Comparison of ENCODE assay signal across 8 cellular contexts in genomic region chr3:52897130-52898109, GRCh38. TPM values are rescaled to one million over a fixed set of nuclear protein-coding genes. Genes with fewer than 3 reads are reported as not detected.
A peak's percentile ranks its signal among the peaks of the same experiment; 100 is the strongest.
DNase-seq lines count a peak whose midpoint lies in the region; ATAC-seq and TF ChIP-seq lines count a peak whose summit lies in the region.

TSS of gene STIMATE (minus strand) at chr3:52897548. CDS start at chr3:52897450, 98 bp downstream.

- no peaks in the 10 kb centered on the region for H3K9me3 Mint-ChIP-seq in activated T-helper 17 cell treated with anti-CD3 and anti-CD28 coated beads, Interleukin-2, amount 50 U/mL, for 72 hours
- H3K9me3 Mint-ChIP-seq in natural killer cell, result no peaks in the 10 kb centered on the region

- CTCF ChIA-PET in RWPE1 (lab: Yijun Ruan, JAX), result interaction anchor here (0.6 kb wide), 1 partner anchor 126 kb away, joined by 4 read pairs; no protein-coding TSS in a partner anchor

- POLR2A ChIA-PET in RWPE1 (lab: Yijun Ruan, JAX; ENCODE audit: low non-redundant PET), result no interaction called here

- peak within 1 kb of the TSS; percentile 90 for H3K4me3 ChIP-seq in DOHH2 (ENCODE audit: low read length)

- H3K27me3 Mint-ChIP-seq in activated T-helper 17 cell treated with anti-CD3 and anti-CD28 coated beads, Interleukin-2, amount 50 U/mL, for 72 hours, result no peaks in the 10 kb centered on the region
- no peaks in the 10 kb centered on the region for H3K27me3 Mint-ChIP-seq in natural killer cell (ENCODE audit: low read depth in 2 of 2)

- intact Hi-C loops in natural killer cell (cut with micrococcal nuclease), result no loop called here

- peaks cover 49% of the 10 kb centered on the region for H3K4me1 ChIP-seq in DOHH2 (ENCODE audit: control insufficient read depth, low read length)

- H3K36me3 Mint-ChIP-seq in activated T-helper 17 cell treated with anti-CD3 and anti-CD28 coated beads, Interleukin-2, amount 50 U/mL, for 72 hours (ENCODE audit: low read depth), result peaks cover 11% of the 10 kb centered on the region
- H3K36me3 Mint-ChIP-seq in natural killer cell, result no peaks in the 10 kb centered on the region

- peaks cover 43% of the 10 kb centered on the region for H3K79me2 ChIP-seq in DOHH2 (ENCODE audit: control insufficient read depth, low read length)

- H3F3A ChIP-seq in DOHH2 (ENCODE audit: control insufficient read depth, insufficient read depth), result peaks cover 4% of the 10 kb centered on the region; the same call in 1 of the 2 replicates

- peaks cover 3% of the 10 kb centered on the region for H3K36me3 ChIP-seq in DOHH2 (ENCODE audit: control insufficient read depth, low read length)

- peak; percentile 89 for ATAC-seq in GM21737 (IDR thresholded peaks at IDR 0.05; ENCODE audit: unreplicated experiment)
- ATAC-seq in activated T-helper 17 cell treated with anti-CD3 and anti-CD28 coated beads, Interleukin-2, amount 50 U/mL, for 72 hours (replicated peaks), result peak; percentile 84
- ATAC-seq in natural killer cell, result peak; percentile 94 to 96 (median 96)

- peak within 1 kb of the TSS; percentile 24; the same call in 1 of the 2 replicates for H3K27ac ChIP-seq in DOHH2 (ENCODE audit: low read depth, low read length)
- H3K27ac ChIP-seq in RWPE1, result peak within 1 kb of the TSS; percentile 53

- TF ChIP-seq CTCF in DOHH2 (IDR thresholded peaks at IDR 0.05; ENCODE audit: low read depth, low read length, poor library complexity, severe bottlenecking) (no peak), RWPE1 (conservative IDR thresholded peaks at IDR 0.05; ENCODE audit: low read depth) (no peak), natural killer cell (IDR thresholded peaks at IDR 0.05) (no peak)

- H4K20me1 ChIP-seq in DOHH2 (ENCODE audit: control insufficient read depth, insufficient read depth, low read depth, low read length), result peaks cover 4% of the 10 kb centered on the region; the same call in 1 of the 2 replicates

- H3K9me2 ChIP-seq in DOHH2 (replicated peaks; ENCODE audit: control insufficient read depth, low read length), result no peaks in the 10 kb centered on the region

- DNase-seq in KG1 (lab: John Stamatoyannopoulos, UW) (peak; percentile 71), RWPE1 (ENCODE audit: low spot score) (peak; percentile 92), fibroblast of peridontal ligament (ENCODE audit: extremely low read depth) (peak; percentile 63), natural killer cell (peak; percentile 78)
- peak; percentile 71 to 84 (median 79) for DNase-seq in stimulated activated naive CD4-positive, alpha-beta T cell (lab: John Stamatoyannopoulos, UW)

- no peaks in the 10 kb centered on the region for H3K27me3 ChIP-seq in DOHH2 (ENCODE audit: control insufficient read depth, low read length)

- no peaks in the 10 kb centered on the region for H3K9me3 ChIP-seq in DOHH2 (ENCODE audit: control insufficient read depth, insufficient read depth, low read length)

- H3K4me1 Mint-ChIP-seq in activated T-helper 17 cell treated with anti-CD3 and anti-CD28 coated beads, Interleukin-2, amount 50 U/mL, for 72 hours, result peaks cover 32% of the 10 kb centered on the region
- H3K4me1 Mint-ChIP-seq in natural killer cell, result peaks cover 30 to 44% of the 10 kb centered on the region in 2 donors

- H3K4me2 ChIP-seq in DOHH2 (ENCODE audit: low read length), result peak within 1 kb of the TSS; percentile 97

- H3K4me3 Mint-ChIP-seq in activated T-helper 17 cell treated with anti-CD3 and anti-CD28 coated beads, Interleukin-2, amount 50 U/mL, for 72 hours, result peak within 1 kb of the TSS; percentile 92
- H3K4me3 Mint-ChIP-seq in natural killer cell, result peak within 1 kb of the TSS; percentile 90

- peak within 1 kb of the TSS; percentile 86 for H3K27ac Mint-ChIP-seq in activated T-helper 17 cell treated with anti-CD3 and anti-CD28 coated beads, Interleukin-2, amount 50 U/mL, for 72 hours
- peak within 1 kb of the TSS; percentile 51 to 92 for H3K27ac Mint-ChIP-seq in natural killer cell

RNA-seq across cellular contexts. Expression of gene STIMATE, which starts in this region (rescaled TPM):
- total RNA-seq in activated T-helper 17 cell treated with anti-CD3 and anti-CD28 coated beads, Interleukin-2, amount 50 U/mL, for 72 hours, result 10 to 100 TPM; 13.6 to 39.0 TPM
- 10 to 100 TPM; 24.6 to 35.0 (median 33.1) TPM for total RNA-seq in natural killer cell

Comparison
In these comparisons a context has a peak if more than half of its experiments do, and no peak if none do; other contexts are left out.
1. Peak in every context shown above with its lines: DNase-seq, ATAC-seq, H3K4me3 ChIP-seq and H3K27ac ChIP-seq.